ENCODE assay signal across 15 cellular contexts in the genomic region with DNA sequence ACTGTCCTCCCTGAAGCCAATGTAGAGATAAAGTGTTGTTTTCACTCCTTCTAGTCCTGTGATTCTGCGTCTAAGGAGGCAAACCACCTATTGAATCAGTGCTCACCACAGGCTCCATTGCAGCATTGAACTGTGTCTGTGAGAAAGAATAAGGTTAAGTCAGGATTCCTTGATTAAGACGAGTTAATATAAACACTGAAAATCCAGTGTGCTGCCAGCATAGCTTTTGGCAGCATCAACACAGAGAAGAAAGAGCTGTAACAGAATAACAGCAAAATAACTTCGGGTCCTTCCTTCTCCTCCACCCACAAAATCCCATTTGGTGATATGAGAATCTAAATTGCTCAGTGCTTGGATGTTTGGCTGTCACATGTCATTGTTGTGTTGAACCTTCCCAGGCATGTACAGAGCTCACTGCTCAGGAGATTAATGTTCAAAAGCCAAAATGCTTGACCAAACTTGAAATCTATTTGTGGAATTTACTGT.
DNase-seq lines count a peak whose midpoint lies in the region; ATAC-seq, FAIRE-seq and TF ChIP-seq lines count a peak whose summit lies in the region.
"Had no signal": no experiment of that assay in that cellular context is flagged by ENCODE, and none has a peak within 500 bp of the region (broad histone marks: within the 10 kb centered on the region; RNA-seq: fewer than 3 reads in every experiment).

No MANE protein-coding gene starts in this region.

- CTCF ChIA-PET in HepG2 (lab: Yijun Ruan, JAX; ENCODE audit: low intra/inter-chr PET ratio, low total read pairs) (no interaction called here), Calu3 (lab: Charles Lee) (no interaction called here)

- H3K27me3 Mint-ChIP-seq in Calu3 (ENCODE audit: unreplicated experiment): no peaks in the 10 kb centered on the region

- H3K4me2 ChIP-seq in HepG2 (ENCODE audit: low read depth, low read length): no peak overlapping the region

- intact Hi-C loops in HepG2 (cut with micrococcal nuclease; ENCODE audit: unreplicated experiment): no loop called here
- intact Hi-C loops in Calu3 (cut with micrococcal nuclease; ENCODE audit: unreplicated experiment): no loop called here

- no peak for TF ChIP-seq EP300 in HepG2 (IDR thresholded peaks at IDR 0.05; ENCODE audit: low read depth in 2 of 2, low read length in 2 of 2)
- no peak for TF ChIP-seq EP300 in HepG2 (CRISPR knock-in tag; IDR thresholded peaks at IDR 0.05; ENCODE audit: borderline replicate concordance)

- no peaks in the 10 kb centered on the region for H3K27me3 ChIP-seq in liver (ENCODE audit: control insufficient read depth in 4 of 4, insufficient read depth in 4 of 4, low read length in 3 of 4)
- H3K27me3 ChIP-seq in HepG2 (ENCODE audit: control insufficient read depth in 1 of 2, insufficient read depth in 2 of 2, low read length in 2 of 2): no peaks in the 10 kb centered on the region

- H3K9ac ChIP-seq in liver (ENCODE audit: low read depth in 1 of 2, low read length in 2 of 2) (no peak overlapping the region), HepG2 (ENCODE audit: insufficient read depth, low read depth, low read length) (no peak overlapping the region)

- no peak for TF ChIP-seq POLR2A in HepG2 (IDR thresholded peaks at IDR 0.05; ENCODE audit: insufficient read depth in 1 of 2, low read depth in 2 of 2, low read length in 2 of 2)

- H4K20me1 ChIP-seq in HepG2 (ENCODE audit: insufficient read depth, low read length): no peaks in the 10 kb centered on the region

- TF ChIP-seq RAD21 in liver (IDR thresholded peaks at IDR 0.05) (no peak), HepG2 (CRISPR knock-in tag; IDR thresholded peaks at IDR 0.05) (no peak)

- no peaks in the 10 kb centered on the region for H3K79me2 ChIP-seq in HepG2 (ENCODE audit: insufficient read depth, low read length)

- no peak for DNase-seq in HepG2 (ENCODE audit: low spot score)
- DNase-seq in fibroblast of the conjunctiva (ENCODE audit: low read depth): peak; percentile 38
- DNase-seq in mucosa of gallbladder (ENCODE audit: low spot score): peak; percentile 33
- no peak for DNase-seq in SIG-M5 treated with dmso at 0.1 percent for 504 hours (lab: John Stamatoyannopoulos, UW; ENCODE audit: unreplicated experiment)
- no peak for DNase-seq in Calu3
- DNase-seq: activated CD8-positive, alpha-beta T cell treated with anti-CD3 and anti-CD28 coated beads, Interleukin-2, amount 10 ng/mL, durations not matched to agents 7 days and 5 days; DMS153; foreskin melanocyte; Karpas-422; NCI-H1930; NCI-H774; SHP77 had no signal

- H3K36me3 Mint-ChIP-seq in Calu3 (ENCODE audit: insufficient read depth, unreplicated experiment): no peaks in the 10 kb centered on the region

- no peak overlapping the region for H3K4me3 Mint-ChIP-seq in Calu3 (ENCODE audit: low read depth, unreplicated experiment)
- H3K4me3 Mint-ChIP-seq: activated CD8-positive, alpha-beta T cell treated with anti-CD3 and anti-CD28 coated beads, Interleukin-2, amount 10 ng/mL, durations not matched to agents 7 days and 5 days had no signal

- peaks cover 9% of the 10 kb centered on the region for H3K4me1 Mint-ChIP-seq in Calu3 (ENCODE audit: low read depth, unreplicated experiment)

- no peak overlapping the region for H3K4me3 ChIP-seq in liver (ENCODE audit: low read depth in 1 of 3, low read length in 3 of 3)
- H3K4me3 ChIP-seq in HepG2 (replicated peaks in 1 of 3; ENCODE audit: insufficient read depth in 1 of 3, low read depth in 2 of 3, low read length in 3 of 3): no peak overlapping the region

- no peaks in the 10 kb centered on the region for H3K36me3 ChIP-seq in liver (ENCODE audit: control insufficient read depth in 4 of 4, insufficient read depth in 3 of 4, low read depth in 1 of 4, low read length in 3 of 4)
- H3K36me3 ChIP-seq in HepG2 (replicated peaks in 1 of 2; ENCODE audit: control insufficient read depth in 1 of 2, insufficient read depth in 2 of 2, low read length in 2 of 2): no peaks in the 10 kb centered on the region

- H2AFZ ChIP-seq in HepG2 (ENCODE audit: low read length): no peak overlapping the region

- no peaks in the 10 kb centered on the region for H3K9me3 ChIP-seq in liver (ENCODE audit: control insufficient read depth in 4 of 4, low read length in 3 of 4)
- H3K9me3 ChIP-seq in HepG2 (ENCODE audit: low read length): peaks cover 40% of the 10 kb centered on the region

- no peaks in the 10 kb centered on the region for H3K4me1 ChIP-seq in liver (ENCODE audit: control insufficient read depth in 4 of 4, insufficient read depth in 4 of 4, low read length in 3 of 4)
- H3K4me1 ChIP-seq in HepG2 (ENCODE audit: insufficient read depth, low read length): no peaks in the 10 kb centered on the region

- in situ Hi-C loops in HepG2 (cut with HindIII; ENCODE audit: extremely low pct_ligation_motif_present, low pct_unique_long_range_greater_than_20kb): no loop called here

- BruUV-seq in HepG2 (replicated peaks; lab: Mats Ljungman, UMichigan) (no TSS peak), Calu3 (replicated peaks; lab: Mats Ljungman, UMichigan) (no TSS peak)

- H3K9me3 Mint-ChIP-seq in Calu3 (ENCODE audit: low read depth, unreplicated experiment): no peaks in the 10 kb centered on the region

- ATAC-seq in HepG2 (no peak), GM19324 (IDR thresholded peaks at IDR 0.05; ENCODE audit: low FRiP score, unreplicated experiment) (no peak), HG02571 (IDR thresholded peaks at IDR 0.05; ENCODE audit: unreplicated experiment) (no peak)
- ATAC-seq: activated CD8-positive, alpha-beta T cell treated with anti-CD3 and anti-CD28 coated beads, Interleukin-2, amount 10 ng/mL, durations not matched to agents 7 days and 5 days had no signal

- H3K27ac ChIP-seq in liver (ENCODE audit: low read depth in 1 of 2, low read length in 2 of 2): no peak overlapping the region
- no peak overlapping the region for H3K27ac ChIP-seq in HepG2 (ENCODE audit: extremely low read length, insufficient read depth, low read length)

- POLR2A ChIA-PET in HepG2 (lab: Yijun Ruan, JAX): no interaction called here

- no peak for TF ChIP-seq CTCF in liver (IDR thresholded peaks at IDR 0.05; ENCODE audit: low read depth, low read length, missing input control)
- no peak for TF ChIP-seq CTCF in HepG2 (CRISPR knock-in tag; IDR thresholded peaks at IDR 0.05)
- TF ChIP-seq CTCF in Calu3 (IDR thresholded peaks at IDR 0.05; ENCODE audit: unreplicated experiment): no peak

- no peak overlapping the region for H3K27ac Mint-ChIP-seq in Calu3 (ENCODE audit: unreplicated experiment)
- H3K27ac Mint-ChIP-seq: activated CD8-positive, alpha-beta T cell treated with anti-CD3 and anti-CD28 coated beads, Interleukin-2, amount 10 ng/mL, durations not matched to agents 7 days and 5 days had no signal

- FAIRE-seq in HepG2 (lab: Jason Lieb, UNC): no peak

- 39% methylated on average over 3 of the region's 3 CpGs for WGBS in liver
- WGBS in HepG2 (ENCODE audit: low lambda C conversion rate): 6% methylated on average over 3 of the region's 3 CpGs

TF ChIP-seq in liver, 16 proteins besides CTCF, POLR2A, EP300 and RAD21:
- TF ChIP-seq NR2F2 (IDR thresholded peaks at IDR 0.05): peak; percentile 27
- TF ChIP-seq GABPA (IDR thresholded peaks at IDR 0.05 in 1 of 2, conservative IDR thresholded peaks at IDR 0.05 in 1 of 2): no peak
- TF ChIP-seq HNF4A (conservative IDR thresholded peaks at IDR 0.05): no peak

TF ChIP-seq in HepG2, 621 proteins besides CTCF, POLR2A, EP300 and RAD21:
- TF ChIP-seq ESRRA (CRISPR knock-in tag; IDR thresholded peaks at IDR 0.05; ENCODE audit: low read depth) (no peak), PCBP1 (IDR thresholded peaks at IDR 0.05; ENCODE audit: borderline replicate concordance, low read depth, low read length) (no peak), NFE2 (CRISPR knock-in tag; IDR thresholded peaks at IDR 0.05) (no peak), NAIF1 (CRISPR knock-in tag; IDR thresholded peaks at IDR 0.05; ENCODE audit: borderline replicate concordance) (no peak)
- TF ChIP-seq, protein P1, sequence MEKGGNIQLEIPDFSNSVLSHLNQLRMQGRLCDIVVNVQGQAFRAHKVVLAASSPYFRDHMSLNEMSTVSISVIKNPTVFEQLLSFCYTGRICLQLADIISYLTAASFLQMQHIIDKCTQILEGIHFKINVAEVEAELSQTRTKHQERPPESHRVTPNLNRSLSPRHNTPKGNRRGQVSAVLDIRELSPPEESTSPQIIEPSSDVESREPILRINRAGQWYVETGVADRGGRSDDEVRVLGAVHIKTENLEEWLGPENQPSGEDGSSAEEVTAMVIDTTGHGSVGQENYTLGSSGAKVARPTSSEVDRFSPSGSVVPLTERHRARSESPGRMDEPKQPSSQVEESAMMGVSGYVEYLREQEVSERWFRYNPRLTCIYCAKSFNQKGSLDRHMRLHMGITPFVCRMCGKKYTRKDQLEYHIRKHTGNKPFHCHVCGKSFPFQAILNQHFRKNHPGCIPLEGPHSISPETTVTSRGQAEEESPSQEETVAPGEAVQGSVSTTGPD (CRISPR knock-in tag; IDR thresholded peaks at IDR 0.05): no peak
TF ChIP-seq in HepG2: peak in this region for 0.

Comparison
In these comparisons a context has a peak if more than half of its experiments do, and no peak if none do; other contexts are left out.
1. DNase-seq: peak in fibroblast of the conjunctiva (single experiment) and mucosa of gallbladder (single experiment); none in HepG2 (single experiment), SIG-M5 treated with dmso at 0.1 percent for 504 hours (single experiment) and Calu3 (single experiment).